Comparison of ENCODE assay signal across 8 cellular contexts in genomic region chr16:30096862-30097563, GRCh38. TPM values are rescaled to one million over a fixed set of nuclear protein-coding genes. Genes with fewer than 3 reads are reported as not detected.
DNase-seq lines count a peak whose midpoint lies in the region; ATAC-seq and TF ChIP-seq lines count a peak whose summit lies in the region.

No MANE protein-coding gene starts in this region.

- peaks cover 4 to 41% (median 29%) of the 10 kb centered on the region in 12 donors for H3K4me1 ChIP-seq in heart left ventricle

- H3K9me3 Mint-ChIP-seq in brain, result peaks cover 4 to 24% (median 14%) of the 10 kb centered on the region in 5 experiments
- H3K9me3 Mint-ChIP-seq in mesothelial cell of epicardium, result peaks cover 28% of the 10 kb centered on the region

- H3K4me3 ChIP-seq in heart left ventricle, result peak overlapping the region in 8 of 12 donors; percentile 65 to 96 (median 80)

- TF ChIP-seq CTCF in heart left ventricle (IDR thresholded peaks at IDR 0.05) (no peak), brain (conservative IDR thresholded peaks at IDR 0.05) (no peak), mesothelial cell of epicardium (IDR thresholded peaks at IDR 0.05; ENCODE audit: unreplicated experiment) (no peak)

- no peak for ATAC-seq in heart left ventricle
- no peak for ATAC-seq in Right ventricle myocardium inferior
- ATAC-seq in HG03571 (IDR thresholded peaks at IDR 0.05; ENCODE audit: unreplicated experiment), result no peak
- ATAC-seq in GM21423 (IDR thresholded peaks at IDR 0.05; ENCODE audit: unreplicated experiment), result no peak
- ATAC-seq in GM21360 (IDR thresholded peaks at IDR 0.05; ENCODE audit: unreplicated experiment), result no peak

- peak overlapping the region; percentile 82 to 98 (median 94) for H3K27ac ChIP-seq in heart left ventricle

- peaks cover 0 to 25% (median 14%) of the 10 kb centered on the region in 9 donors for H3K36me3 ChIP-seq in heart left ventricle

- H3K4me1 Mint-ChIP-seq in brain, result peaks cover 53% of the 10 kb centered on the region
- H3K4me1 Mint-ChIP-seq in mesothelial cell of epicardium, result peaks cover 20% of the 10 kb centered on the region

- H3K27ac Mint-ChIP-seq in brain (peak overlapping the region; percentile 73 to 95 (median 91)), mesothelial cell of epicardium (peak overlapping the region; percentile 83)

- H3K9me3 ChIP-seq in heart left ventricle, result peaks cover 0 to 31% (median 12%) of the 10 kb centered on the region in 12 donors

- TF ChIP-seq POLR2A in heart left ventricle (IDR thresholded peaks at IDR 0.05), result no peak

- H3K27me3 ChIP-seq in heart left ventricle, result no peaks in the 10 kb centered on the region

- H3K4me3 Mint-ChIP-seq in brain (peak overlapping the region; percentile 77 to 83 (median 80)), mesothelial cell of epicardium (peak overlapping the region; percentile 65)

- H3K27me3 Mint-ChIP-seq in brain (no peaks in the 10 kb centered on the region), mesothelial cell of epicardium (ENCODE audit: low read depth) (no peaks in the 10 kb centered on the region)

- DNase-seq in heart left ventricle (peak in 1 of 5 donors; percentile 38), Right ventricle myocardium inferior (ENCODE audit: missing footprints) (no peak), mesothelial cell of epicardium (ENCODE audit: low spot score in 2 of 2, unreplicated experiment in 2 of 2) (no peak), amniotic stem cell (lab: John Stamatoyannopoulos, UW) (no peak)

- peaks cover 18% of the 10 kb centered on the region for H3K36me3 Mint-ChIP-seq in brain
- H3K36me3 Mint-ChIP-seq in mesothelial cell of epicardium, result peaks cover 23% of the 10 kb centered on the region

- intact Hi-C loops in heart left ventricle (cut with DNase I) (loop anchor here in 4 of 10 donors (1.0 to 10.0 kb wide), 5 partner anchors 26 to 318 kb away; partner anchors contain the start of genes CD2BP2 (in 1 of the 4), MAPK3 (in 1 of the 4), TLCD3B (in 1 of the 4) and ZNF771 (in 1 of the 4)), Right ventricle myocardium inferior (cut with DNase I) (loop anchor here (1.0 to 5.0 kb wide), 2 partner anchors 26 to 310 kb away; partner anchors contain the start of genes MAPK3 and ZNF771)

- WGBS in heart left ventricle, 4 donors, result 95 to 97% (median 97%) methylated on average over 18 of the region's 18 CpGs

RNA-seq across cellular contexts. Expression of gene YPEL3, which starts 1.0 kb away (rescaled TPM):
- total RNA-seq in heart left ventricle (100 to 1,000 TPM in 2 of 9 donors, 10 to 100 TPM in 7; 34.8 to 248 (median 49.3) TPM), Right ventricle myocardium inferior (61.5 TPM), mesothelial cell of epicardium (34.5 to 45.0 TPM (median 36.9 TPM) in 3 replicates)
- polyA plus RNA-seq in heart left ventricle (100 to 1,000 TPM in 1 of 2 donors, 10 to 100 TPM in 1; 57.1 to 106 TPM), brain (ENCODE audit: insufficient read depth, low read depth, low replicate concordance) (277 TPM)

RNA-seq across cellular contexts. Expression of gene TBX6, which starts 5.3 kb away (rescaled TPM):
- total RNA-seq in heart left ventricle, result under 1 TPM in 8 of 9 donors, not detected in 1; 0.39 to 0.95 (median 0.72) TPM
- under 1 TPM; 0.26 to 0.84 TPM for polyA plus RNA-seq in heart left ventricle
- total RNA-seq in Right ventricle myocardium inferior, result 0.51 TPM
- polyA plus RNA-seq in brain (ENCODE audit: insufficient read depth, low read depth, low replicate concordance), result 2.0 TPM
- 2.3 to 2.7 TPM (median 2.4 TPM) in 3 replicates for total RNA-seq in mesothelial cell of epicardium

RNA-seq across cellular contexts. Expression of gene GDPD3, which starts 16.3 kb away (rescaled TPM):
- 1 to 10 TPM in 7 of 9 donors, under 1 TPM in 2; 0.36 to 5.3 (median 2.2) TPM for total RNA-seq in heart left ventricle
- 1 to 10 TPM; 1.1 to 2.0 TPM for polyA plus RNA-seq in heart left ventricle
- 2.2 TPM for total RNA-seq in Right ventricle myocardium inferior
- 0.76 TPM for polyA plus RNA-seq in brain (ENCODE audit: insufficient read depth, low read depth, low replicate concordance)
- total RNA-seq in mesothelial cell of epicardium, result 10.7 to 11.1 TPM (median 10.8 TPM) in 3 replicates

RNA-seq across cellular contexts. Expression of gene PPP4C, which starts 21.2 kb away (rescaled TPM):
- total RNA-seq in heart left ventricle (10 to 100 TPM; 29.9 to 65.9 (median 41.1) TPM), Right ventricle myocardium inferior (37.8 TPM), mesothelial cell of epicardium (102 to 107 TPM (median 105 TPM) in 3 replicates)
- polyA plus RNA-seq in heart left ventricle (10 to 100 TPM; 43.5 to 89.0 TPM), brain (ENCODE audit: insufficient read depth, low read depth, low replicate concordance) (105 TPM)

RNA-seq across cellular contexts. Expression of gene MAPK3, which starts 26.0 kb away (rescaled TPM):
- total RNA-seq in heart left ventricle, result 10 to 100 TPM; 32.9 to 79.4 (median 50.2) TPM
- polyA plus RNA-seq in heart left ventricle, result 10 to 100 TPM; 49.4 to 61.3 TPM
- total RNA-seq in Right ventricle myocardium inferior, result 46.0 TPM
- 234 TPM for polyA plus RNA-seq in brain (ENCODE audit: insufficient read depth, low read depth, low replicate concordance)
- 58.7 to 61.2 TPM (median 61.0 TPM) in 3 replicates for total RNA-seq in mesothelial cell of epicardium
